In genomic region chr18:35111086-35111485, GRCh38 we compare ENCODE assay signal across 1 cellular context.
TF ChIP-seq lines count a peak whose summit lies in the region.

No MANE protein-coding gene starts in this region.

TF ChIP-seq in K562, 482 proteins besides CTCF, POLR2A, EP300 and RAD21 (continued from another document and continues in another):
- no peak for TF ChIP-seq RERE (CRISPR knock-in tag; IDR thresholded peaks at IDR 0.05; ENCODE audit: borderline replicate concordance)
- TF ChIP-seq CTBP1 (IDR thresholded peaks at IDR 0.05; ENCODE audit: borderline replicate concordance): no peak
- no peak for TF ChIP-seq XRCC4 (IDR thresholded peaks at IDR 0.05; ENCODE audit: extremely low read depth, insufficient read depth, insufficient read length)
- TF ChIP-seq, protein P1, sequence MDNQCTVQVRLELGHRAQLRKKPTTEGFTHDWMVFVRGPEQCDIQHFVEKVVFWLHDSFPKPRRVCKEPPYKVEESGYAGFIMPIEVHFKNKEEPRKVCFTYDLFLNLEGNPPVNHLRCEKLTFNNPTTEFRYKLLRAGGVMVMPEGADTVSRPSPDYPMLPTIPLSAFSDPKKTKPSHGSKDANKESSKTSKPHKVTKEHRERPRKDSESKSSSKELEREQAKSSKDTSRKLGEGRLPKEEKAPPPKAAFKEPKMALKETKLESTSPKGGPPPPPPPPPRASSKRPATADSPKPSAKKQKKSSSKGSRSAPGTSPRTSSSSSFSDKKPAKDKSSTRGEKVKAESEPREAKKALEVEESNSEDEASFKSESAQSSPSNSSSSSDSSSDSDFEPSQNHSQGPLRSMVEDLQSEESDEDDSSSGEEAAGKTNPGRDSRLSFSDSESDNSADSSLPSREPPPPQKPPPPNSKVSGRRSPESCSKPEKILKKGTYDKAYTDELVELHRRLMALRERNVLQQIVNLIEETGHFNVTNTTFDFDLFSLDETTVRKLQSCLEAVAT (IDR thresholded peaks at IDR 0.05): peak in 1 of 2 experiments; percentile 69; a peak in 1 of 4 replicates
- TF ChIP-seq SMARCA4 (IDR thresholded peaks at IDR 0.05): no peak
- 0 out of 2 replicates have a peak, but pooled peaks have one; percentile 53 for TF ChIP-seq HDGF (IDR thresholded peaks at IDR 0.05)
- peak; percentile 19; the same call in 1 of the 2 replicates for TF ChIP-seq NFIC (IDR thresholded peaks at IDR 0.05)
- 0 out of 2 replicates have a peak, but pooled peaks have one; percentile 5 for TF ChIP-seq BACH1 (tag; IDR thresholded peaks at IDR 0.05)
- 0 out of 2 replicates have a peak, but pooled peaks have one; percentile 28 for TF ChIP-seq ZNF311 (CRISPR knock-in tag; IDR thresholded peaks at IDR 0.05)
- TF ChIP-seq ZNF280A (IDR thresholded peaks at IDR 0.05; ENCODE audit: low read depth, partially characterized antibody): peak; percentile 8
- TF ChIP-seq, protein P2, sequence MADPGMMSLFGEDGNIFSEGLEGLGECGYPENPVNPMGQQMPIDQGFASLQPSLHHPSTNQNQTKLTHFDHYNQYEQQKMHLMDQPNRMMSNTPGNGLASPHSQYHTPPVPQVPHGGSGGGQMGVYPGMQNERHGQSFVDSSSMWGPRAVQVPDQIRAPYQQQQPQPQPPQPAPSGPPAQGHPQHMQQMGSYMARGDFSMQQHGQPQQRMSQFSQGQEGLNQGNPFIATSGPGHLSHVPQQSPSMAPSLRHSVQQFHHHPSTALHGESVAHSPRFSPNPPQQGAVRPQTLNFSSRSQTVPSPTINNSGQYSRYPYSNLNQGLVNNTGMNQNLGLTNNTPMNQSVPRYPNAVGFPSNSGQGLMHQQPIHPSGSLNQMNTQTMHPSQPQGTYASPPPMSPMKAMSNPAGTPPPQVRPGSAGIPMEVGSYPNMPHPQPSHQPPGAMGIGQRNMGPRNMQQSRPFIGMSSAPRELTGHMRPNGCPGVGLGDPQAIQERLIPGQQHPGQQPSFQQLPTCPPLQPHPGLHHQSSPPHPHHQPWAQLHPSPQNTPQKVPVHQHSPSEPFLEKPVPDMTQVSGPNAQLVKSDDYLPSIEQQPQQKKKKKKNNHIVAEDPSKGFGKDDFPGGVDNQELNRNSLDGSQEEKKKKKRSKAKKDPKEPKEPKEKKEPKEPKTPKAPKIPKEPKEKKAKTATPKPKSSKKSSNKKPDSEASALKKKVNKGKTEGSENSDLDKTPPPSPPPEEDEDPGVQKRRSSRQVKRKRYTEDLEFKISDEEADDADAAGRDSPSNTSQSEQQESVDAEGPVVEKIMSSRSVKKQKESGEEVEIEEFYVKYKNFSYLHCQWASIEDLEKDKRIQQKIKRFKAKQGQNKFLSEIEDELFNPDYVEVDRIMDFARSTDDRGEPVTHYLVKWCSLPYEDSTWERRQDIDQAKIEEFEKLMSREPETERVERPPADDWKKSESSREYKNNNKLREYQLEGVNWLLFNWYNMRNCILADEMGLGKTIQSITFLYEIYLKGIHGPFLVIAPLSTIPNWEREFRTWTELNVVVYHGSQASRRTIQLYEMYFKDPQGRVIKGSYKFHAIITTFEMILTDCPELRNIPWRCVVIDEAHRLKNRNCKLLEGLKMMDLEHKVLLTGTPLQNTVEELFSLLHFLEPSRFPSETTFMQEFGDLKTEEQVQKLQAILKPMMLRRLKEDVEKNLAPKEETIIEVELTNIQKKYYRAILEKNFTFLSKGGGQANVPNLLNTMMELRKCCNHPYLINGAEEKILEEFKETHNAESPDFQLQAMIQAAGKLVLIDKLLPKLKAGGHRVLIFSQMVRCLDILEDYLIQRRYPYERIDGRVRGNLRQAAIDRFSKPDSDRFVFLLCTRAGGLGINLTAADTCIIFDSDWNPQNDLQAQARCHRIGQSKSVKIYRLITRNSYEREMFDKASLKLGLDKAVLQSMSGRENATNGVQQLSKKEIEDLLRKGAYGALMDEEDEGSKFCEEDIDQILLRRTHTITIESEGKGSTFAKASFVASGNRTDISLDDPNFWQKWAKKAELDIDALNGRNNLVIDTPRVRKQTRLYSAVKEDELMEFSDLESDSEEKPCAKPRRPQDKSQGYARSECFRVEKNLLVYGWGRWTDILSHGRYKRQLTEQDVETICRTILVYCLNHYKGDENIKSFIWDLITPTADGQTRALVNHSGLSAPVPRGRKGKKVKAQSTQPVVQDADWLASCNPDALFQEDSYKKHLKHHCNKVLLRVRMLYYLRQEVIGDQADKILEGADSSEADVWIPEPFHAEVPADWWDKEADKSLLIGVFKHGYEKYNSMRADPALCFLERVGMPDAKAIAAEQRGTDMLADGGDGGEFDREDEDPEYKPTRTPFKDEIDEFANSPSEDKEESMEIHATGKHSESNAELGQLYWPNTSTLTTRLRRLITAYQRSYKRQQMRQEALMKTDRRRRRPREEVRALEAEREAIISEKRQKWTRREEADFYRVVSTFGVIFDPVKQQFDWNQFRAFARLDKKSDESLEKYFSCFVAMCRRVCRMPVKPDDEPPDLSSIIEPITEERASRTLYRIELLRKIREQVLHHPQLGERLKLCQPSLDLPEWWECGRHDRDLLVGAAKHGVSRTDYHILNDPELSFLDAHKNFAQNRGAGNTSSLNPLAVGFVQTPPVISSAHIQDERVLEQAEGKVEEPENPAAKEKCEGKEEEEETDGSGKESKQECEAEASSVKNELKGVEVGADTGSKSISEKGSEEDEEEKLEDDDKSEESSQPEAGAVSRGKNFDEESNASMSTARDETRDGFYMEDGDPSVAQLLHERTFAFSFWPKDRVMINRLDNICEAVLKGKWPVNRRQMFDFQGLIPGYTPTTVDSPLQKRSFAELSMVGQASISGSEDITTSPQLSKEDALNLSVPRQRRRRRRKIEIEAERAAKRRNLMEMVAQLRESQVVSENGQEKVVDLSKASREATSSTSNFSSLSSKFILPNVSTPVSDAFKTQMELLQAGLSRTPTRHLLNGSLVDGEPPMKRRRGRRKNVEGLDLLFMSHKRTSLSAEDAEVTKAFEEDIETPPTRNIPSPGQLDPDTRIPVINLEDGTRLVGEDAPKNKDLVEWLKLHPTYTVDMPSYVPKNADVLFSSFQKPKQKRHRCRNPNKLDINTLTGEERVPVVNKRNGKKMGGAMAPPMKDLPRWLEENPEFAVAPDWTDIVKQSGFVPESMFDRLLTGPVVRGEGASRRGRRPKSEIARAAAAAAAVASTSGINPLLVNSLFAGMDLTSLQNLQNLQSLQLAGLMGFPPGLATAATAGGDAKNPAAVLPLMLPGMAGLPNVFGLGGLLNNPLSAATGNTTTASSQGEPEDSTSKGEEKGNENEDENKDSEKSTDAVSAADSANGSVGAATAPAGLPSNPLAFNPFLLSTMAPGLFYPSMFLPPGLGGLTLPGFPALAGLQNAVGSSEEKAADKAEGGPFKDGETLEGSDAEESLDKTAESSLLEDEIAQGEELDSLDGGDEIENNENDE (IDR thresholded peaks at IDR 0.05; ENCODE audit: low read depth, low read length): no peak
- peak; percentile 60; the same call in 1 of the 2 replicates for TF ChIP-seq ZBTB40 (IDR thresholded peaks at IDR 0.05)
- TF ChIP-seq ZBTB40 (CRISPR knock-in tag; IDR thresholded peaks at IDR 0.05): no peak
- TF ChIP-seq RFX7 (CRISPR knock-in tag; IDR thresholded peaks at IDR 0.05): no peak
- 0 out of 2 replicates have a peak, but pooled peaks have one; percentile 15 for TF ChIP-seq MTA1 (IDR thresholded peaks at IDR 0.05; ENCODE audit: borderline replicate concordance)
- no peak for TF ChIP-seq HIVEP1 (CRISPR knock-in tag; IDR thresholded peaks at IDR 0.05)
- TF ChIP-seq SMARCA5 (IDR thresholded peaks at IDR 0.05): peak; percentile 80
